In genomic region chr3:140955645-140956044, GRCh38 we compare ENCODE assay signal across 17 cellular contexts.
"Had no signal": no experiment of that assay in that cellular context is flagged by ENCODE, and none has a peak within 500 bp of the region (broad histone marks: within the 10 kb centered on the region; RNA-seq: fewer than 3 reads in every experiment).

No MANE protein-coding gene starts in this region.

- H2AFZ ChIP-seq: hepatocyte, parathyroid adenoma had no signal

- H3K9ac ChIP-seq: parathyroid adenoma had no signal

- H3K4me3 ChIP-seq: hepatocyte, left lung had no signal

- DNase-seq: activated CD8-positive, alpha-beta memory T cell treated with anti-CD3 and anti-CD28 coated beads, Interleukin-2, amount 50 U/mL, for 4 hours; activated T-cell treated with anti-CD3 and anti-CD28 coated beads, Interleukin-2, amount 50 U/mL, for 24 hours; aorta; central memory CD4-positive, alpha-beta T cell; dermis blood vessel endothelial cell; effector CD8-positive, alpha-beta T cell; erythroblast; foreskin fibroblast; immature natural killer cell; left lung; stimulated activated CD4-positive, alpha-beta T cell treated with anti-CD3 and anti-CD28 coated beads, Interleukin-4, amount 100 ng/mL, for 24 hours; stimulated activated naive CD8-positive, alpha-beta T cell treated with anti-CD3 and anti-CD28 coated beads, Interleukin-15, Interleukin-2, amounts not matched to agents 100 U/mL and 50 U/mL, for 24 hours; T-helper 1 cell had no signal

- H3K9me3 ChIP-seq: left lung had no signal

- H3K27me3 ChIP-seq: hepatocyte, left lung had no signal

- H3K27ac ChIP-seq: hepatocyte, parathyroid adenoma had no signal

- ATAC-seq: activated naive CD4-positive, alpha-beta T cell treated with anti-CD3 and anti-CD28 coated beads, Interleukin-2, amount 50 U/mL, for 72 hours; activated T-helper 17 cell treated with anti-CD3 and anti-CD28 coated beads, Interleukin-2, amount 50 U/mL, for 72 hours; stimulated activated naive CD8-positive, alpha-beta T cell treated with anti-CD3 and anti-CD28 coated beads, Interleukin-15, Interleukin-2, amounts not matched to agents 100 U/mL and 50 U/mL, for 24 hours had no signal
